In the genomic region with DNA sequence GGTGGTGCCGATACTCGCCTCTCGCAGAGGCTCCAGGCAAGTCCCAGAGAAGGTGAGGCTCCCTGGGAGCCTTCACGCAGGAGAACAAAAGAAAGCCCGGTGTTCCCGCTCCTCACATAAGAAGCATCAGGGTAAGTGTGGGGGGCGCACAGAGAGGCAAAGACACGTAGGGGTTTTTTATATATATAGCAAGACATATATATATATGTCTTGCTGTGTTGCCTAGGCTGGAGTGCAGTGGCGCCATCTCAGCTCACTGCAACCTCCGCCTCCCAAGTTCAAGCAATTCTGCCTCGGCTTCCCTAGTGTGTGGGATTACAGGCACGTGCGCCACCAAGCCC, we compare ENCODE assay signal across 8 cellular contexts.
DNase-seq lines count a peak whose midpoint lies in the region; ATAC-seq and TF ChIP-seq lines count a peak whose summit lies in the region.

No MANE protein-coding gene starts in this region.

- no peak overlapping the region for H3K27ac ChIP-seq in 22Rv1
- no peak overlapping the region for H3K27ac ChIP-seq in WERI-Rb-1

- peak overlapping the region; percentile 63 for H3K4me3 Mint-ChIP-seq in mesothelial cell of epicardium

- TF ChIP-seq CTCF in 22Rv1 (IDR thresholded peaks at IDR 0.05): peak; percentile 66
- no peak for TF ChIP-seq CTCF in WERI-Rb-1 (IDR thresholded peaks at IDR 0.05; ENCODE audit: low read depth, low read length)
- TF ChIP-seq CTCF in mesothelial cell of epicardium (IDR thresholded peaks at IDR 0.05; ENCODE audit: unreplicated experiment): no peak

- peaks cover 12% of the 10 kb centered on the region for H3K4me1 Mint-ChIP-seq in mesothelial cell of epicardium

- H3K27me3 ChIP-seq in WERI-Rb-1 (ENCODE audit: insufficient read depth, low read depth, severe bottlenecking): no peaks in the 10 kb centered on the region

- no peak overlapping the region for H3K27ac Mint-ChIP-seq in mesothelial cell of epicardium

- no peaks in the 10 kb centered on the region for H3K27me3 Mint-ChIP-seq in mesothelial cell of epicardium (ENCODE audit: low read depth)

- ATAC-seq in GM21515 (IDR thresholded peaks at IDR 0.05; ENCODE audit: unreplicated experiment) (peak; percentile 10), HG02870 (IDR thresholded peaks at IDR 0.05; ENCODE audit: unreplicated experiment) (no peak)

- H3K4me3 ChIP-seq in WERI-Rb-1 (ENCODE audit: low read depth, low read length): 0 out of 2 replicates have a peak overlapping the region, but pooled peaks have one; percentile 21

- H3K9me3 Mint-ChIP-seq in mesothelial cell of epicardium: no peaks in the 10 kb centered on the region

- no peaks in the 10 kb centered on the region for H3K36me3 ChIP-seq in WERI-Rb-1

- no peaks in the 10 kb centered on the region for H3K9me3 ChIP-seq in WERI-Rb-1 (ENCODE audit: severe bottlenecking)

- DNase-seq in WERI-Rb-1 (no peak), mesothelial cell of epicardium (ENCODE audit: low spot score in 2 of 2, unreplicated experiment in 2 of 2) (no peak), dedifferentiated amniotic fluid mesenchymal stem cell (ENCODE audit: extremely low spot score) (no peak), NOMO-1 treated with DMSO at 0.1 percent for 48 hours (lab: John Stamatoyannopoulos, UW; ENCODE audit: unreplicated experiment) (no peak), NCI-H526 (lab: John Stamatoyannopoulos, UW) (no peak)

- H3K36me3 Mint-ChIP-seq in mesothelial cell of epicardium: no peaks in the 10 kb centered on the region
